ENCODE assay signal across 15 cellular contexts in the genomic region with DNA sequence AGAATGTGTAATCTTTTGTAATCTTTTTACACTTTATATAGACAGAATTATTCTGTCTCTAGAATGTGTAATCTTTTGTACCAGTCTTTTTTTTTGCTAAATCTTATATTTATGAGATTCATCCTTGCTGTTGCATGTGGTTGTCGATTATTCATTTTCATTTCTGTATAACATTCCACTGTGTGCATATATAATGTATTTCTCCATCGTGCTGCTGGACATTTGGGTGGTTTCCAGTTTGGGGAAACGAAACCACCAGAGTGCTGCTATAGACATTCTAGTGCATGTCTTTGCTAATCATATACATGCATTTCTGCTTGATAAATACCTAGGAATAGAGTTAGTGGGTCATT.
DNase-seq lines count a peak whose midpoint lies in the region; ATAC-seq and FAIRE-seq lines count a peak whose summit lies in the region.
"Had no signal": no experiment of that assay in that cellular context is flagged by ENCODE, and none has a peak within 500 bp of the region (broad histone marks: within the 10 kb centered on the region; RNA-seq: fewer than 3 reads in every experiment).

No MANE protein-coding gene starts in this region.

- peak; percentile 25 for DNase-seq in GM18507 (ENCODE audit: extremely low spot score, insufficient read length, low read depth)
- peak; percentile 21 for DNase-seq in NOMO-1 treated with dmso at 0.1 percent for 144 hours (lab: John Stamatoyannopoulos, UW; ENCODE audit: unreplicated experiment)
- DNase-seq in activated gamma-delta T cell treated with Interleukin-2 at 50 U/mL for 16 hours = no peak
- DNase-seq in stimulated activated naive CD8-positive, alpha-beta T cell treated with anti-CD3 and anti-CD28 coated beads, Interleukin-15, Interleukin-2, amounts not matched to agents 100 U/mL and 50 U/mL, for 24 hours = no peak
- DNase-seq in NCI-H1694 (lab: John Stamatoyannopoulos, UW) = no peak
- DNase-seq in COLO829 (ENCODE audit: low spot score) = no peak
- DNase-seq: activated CD8-positive, alpha-beta memory T cell treated with anti-CD3 and anti-CD28 coated beads, Interleukin-2, amount 50 U/mL, for 4 hours; activated naive CD8-positive, alpha-beta T cell treated with anti-CD3 and anti-CD28 coated beads for 36 hours; heart right ventricle; naive thymus-derived CD8-positive, alpha-beta T cell; NCI-H748 treated with DMSO at 0.1 percent for 48 hours; stomach had no signal

- FAIRE-seq in GM18507 (lab: Jason Lieb, UNC) = no peak

- ATAC-seq in GM21360 (IDR thresholded peaks at IDR 0.05; ENCODE audit: unreplicated experiment) (peak; percentile 51), HG03064 (IDR thresholded peaks at IDR 0.05; ENCODE audit: low read depth, unreplicated experiment) (peak; percentile 38)
- no peak for ATAC-seq in stimulated activated naive CD8-positive, alpha-beta T cell treated with anti-CD3 and anti-CD28 coated beads, Interleukin-15, Interleukin-2, amounts not matched to agents 100 U/mL and 50 U/mL, for 24 hours
- ATAC-seq: heart right ventricle; left lobe of liver; naive thymus-derived CD8-positive, alpha-beta T cell had no signal

Comparison
In these comparisons a context has a peak if more than half of its experiments do, and no peak if none do; other contexts are left out.
1. DNase-seq: peak in GM18507 (single experiment) and NOMO-1 treated with dmso at 0.1 percent for 144 hours (single experiment); none in activated gamma-delta T cell treated with Interleukin-2 at 50 U/mL for 16 hours (single experiment), stimulated activated naive CD8-positive, alpha-beta T cell treated with anti-CD3 and anti-CD28 coated beads, Interleukin-15, Interleukin-2, amounts not matched to agents 100 U/mL and 50 U/mL, for 24 hours (single experiment), NCI-H1694 (single experiment) and COLO829 (single experiment).